In genomic region chr9:37692622-37693221, GRCh38 we compare ENCODE assay signal across 2 cellular contexts.
TF ChIP-seq lines count a peak whose summit lies in the region.

No MANE protein-coding gene starts in this region.

TF ChIP-seq in A549, 52 proteins besides CTCF, POLR2A, EP300 and RAD21 (continued from another document):
- no peak for TF ChIP-seq USF2 (IDR thresholded peaks at IDR 0.05)
- no peak for TF ChIP-seq POLR2AphosphoS2 (conservative IDR thresholded peaks at IDR 0.05; ENCODE audit: low read length)
- no peak for TF ChIP-seq CHD4 (IDR thresholded peaks at IDR 0.05; ENCODE audit: borderline replicate concordance)
- no peak for TF ChIP-seq RFX5 (IDR thresholded peaks at IDR 0.05)
- TF ChIP-seq, protein P1, sequence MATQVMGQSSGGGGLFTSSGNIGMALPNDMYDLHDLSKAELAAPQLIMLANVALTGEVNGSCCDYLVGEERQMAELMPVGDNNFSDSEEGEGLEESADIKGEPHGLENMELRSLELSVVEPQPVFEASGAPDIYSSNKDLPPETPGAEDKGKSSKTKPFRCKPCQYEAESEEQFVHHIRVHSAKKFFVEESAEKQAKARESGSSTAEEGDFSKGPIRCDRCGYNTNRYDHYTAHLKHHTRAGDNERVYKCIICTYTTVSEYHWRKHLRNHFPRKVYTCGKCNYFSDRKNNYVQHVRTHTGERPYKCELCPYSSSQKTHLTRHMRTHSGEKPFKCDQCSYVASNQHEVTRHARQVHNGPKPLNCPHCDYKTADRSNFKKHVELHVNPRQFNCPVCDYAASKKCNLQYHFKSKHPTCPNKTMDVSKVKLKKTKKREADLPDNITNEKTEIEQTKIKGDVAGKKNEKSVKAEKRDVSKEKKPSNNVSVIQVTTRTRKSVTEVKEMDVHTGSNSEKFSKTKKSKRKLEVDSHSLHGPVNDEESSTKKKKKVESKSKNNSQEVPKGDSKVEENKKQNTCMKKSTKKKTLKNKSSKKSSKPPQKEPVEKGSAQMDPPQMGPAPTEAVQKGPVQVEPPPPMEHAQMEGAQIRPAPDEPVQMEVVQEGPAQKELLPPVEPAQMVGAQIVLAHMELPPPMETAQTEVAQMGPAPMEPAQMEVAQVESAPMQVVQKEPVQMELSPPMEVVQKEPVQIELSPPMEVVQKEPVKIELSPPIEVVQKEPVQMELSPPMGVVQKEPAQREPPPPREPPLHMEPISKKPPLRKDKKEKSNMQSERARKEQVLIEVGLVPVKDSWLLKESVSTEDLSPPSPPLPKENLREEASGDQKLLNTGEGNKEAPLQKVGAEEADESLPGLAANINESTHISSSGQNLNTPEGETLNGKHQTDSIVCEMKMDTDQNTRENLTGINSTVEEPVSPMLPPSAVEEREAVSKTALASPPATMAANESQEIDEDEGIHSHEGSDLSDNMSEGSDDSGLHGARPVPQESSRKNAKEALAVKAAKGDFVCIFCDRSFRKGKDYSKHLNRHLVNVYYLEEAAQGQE (IDR thresholded peaks at IDR 0.05): no peak
TF ChIP-seq in A549: peak in this region for 0.

TF ChIP-seq in WTC11, 78 proteins besides CTCF, POLR2A, EP300 and RAD21 (continued from another document):
- TF ChIP-seq IRF1 (CRISPR knock-in tag; IDR thresholded peaks at IDR 0.05) (no peak), E2F1 (CRISPR knock-in tag; IDR thresholded peaks at IDR 0.05) (no peak), MYBL2 (CRISPR knock-in tag; IDR thresholded peaks at IDR 0.05) (no peak), ZNF423 (CRISPR knock-in tag; IDR thresholded peaks at IDR 0.05) (no peak), NR2C2 (CRISPR knock-in tag; IDR thresholded peaks at IDR 0.05) (no peak), ZSCAN18 (CRISPR knock-in tag; IDR thresholded peaks at IDR 0.05) (no peak), NFATC4 (CRISPR knock-in tag; IDR thresholded peaks at IDR 0.05) (no peak), ATF6 (CRISPR knock-in tag; IDR thresholded peaks at IDR 0.05) (no peak), ZBTB43 (CRISPR knock-in tag; IDR thresholded peaks at IDR 0.05) (no peak), KAT7 (CRISPR knock-in tag; IDR thresholded peaks at IDR 0.05; ENCODE audit: borderline replicate concordance) (no peak), ZNF416 (CRISPR knock-in tag; IDR thresholded peaks at IDR 0.05) (no peak), TCF7 (CRISPR knock-in tag; IDR thresholded peaks at IDR 0.05; ENCODE audit: low read depth) (no peak), FOXP1 (CRISPR knock-in tag; IDR thresholded peaks at IDR 0.05; ENCODE audit: borderline replicate concordance) (no peak), ZNF396 (CRISPR knock-in tag; IDR thresholded peaks at IDR 0.05; ENCODE audit: borderline replicate concordance) (no peak), ZNF138 (CRISPR knock-in tag; conservative IDR thresholded peaks at IDR 0.05) (no peak)
